In genomic region chr6:40183902-40184301, GRCh38 we compare ENCODE assay signal across 2 cellular contexts.
A peak's percentile ranks its signal among the peaks of the same experiment; 100 is the strongest.
TF ChIP-seq lines count a peak whose summit lies in the region.

No MANE protein-coding gene starts in this region.

TF ChIP-seq in HepG2, 621 proteins besides CTCF, POLR2A, EP300 and RAD21:
- TF ChIP-seq ZNF562 (CRISPR knock-in tag; IDR thresholded peaks at IDR 0.05; ENCODE audit: borderline replicate concordance) (peak; percentile 88), ZNF207 (IDR thresholded peaks at IDR 0.05; ENCODE audit: borderline replicate concordance) (no peak)

TF ChIP-seq in H1, 55 proteins besides CTCF, POLR2A, EP300 and RAD21:
- no peak for TF ChIP-seq ATF2 (IDR thresholded peaks at IDR 0.05; ENCODE audit: low read length)
- no peak for TF ChIP-seq JUN (IDR thresholded peaks at IDR 0.05; ENCODE audit: low read depth, low read length)
- no peak for TF ChIP-seq BACH1 (IDR thresholded peaks at IDR 0.05; ENCODE audit: low read length)
- TF ChIP-seq POLR2AphosphoS5 (IDR thresholded peaks at IDR 0.05; ENCODE audit: low read depth, low read length), result peak; percentile 25; the same call in 1 of the 2 replicates
- TF ChIP-seq RNF2 (IDR thresholded peaks at IDR 0.05; ENCODE audit: borderline replicate concordance, low read depth, low read length, missing control alignments, poor library complexity, severe bottlenecking), result no peak
- TF ChIP-seq RBBP5 (IDR thresholded peaks at IDR 0.05; ENCODE audit: borderline replicate concordance, low read depth, low read length), result no peak
- TF ChIP-seq POU5F1 (IDR thresholded peaks at IDR 0.05; ENCODE audit: low read depth, low read length), result no peak
- no peak for TF ChIP-seq CHD2 (IDR thresholded peaks at IDR 0.05; ENCODE audit: low read length)
- TF ChIP-seq KDM1A (IDR thresholded peaks at IDR 0.05; ENCODE audit: borderline replicate concordance, low read length), result no peak
- TF ChIP-seq BRCA1 (IDR thresholded peaks at IDR 0.05; ENCODE audit: low read depth, low read length), result no peak
- no peak for TF ChIP-seq SAP30 (IDR thresholded peaks at IDR 0.05; ENCODE audit: insufficient read depth, insufficient replicate concordance, low read length)
- TF ChIP-seq SP1 (IDR thresholded peaks at IDR 0.05; ENCODE audit: low read depth, low read length), result no peak
- peak; percentile 41 for TF ChIP-seq TAF7 (optimal IDR thresholded peaks at IDR 0.05; ENCODE audit: borderline replicate concordance, low read depth, low read length)
- no peak for TF ChIP-seq MAFK (IDR thresholded peaks at IDR 0.05; ENCODE audit: low read depth, low read length)
- no peak for TF ChIP-seq SUZ12 (IDR thresholded peaks at IDR 0.05; ENCODE audit: low read length)
- no peak for TF ChIP-seq SP2 (IDR thresholded peaks at IDR 0.05; ENCODE audit: low read length)
- TF ChIP-seq GTF2F1 (IDR thresholded peaks at IDR 0.05; ENCODE audit: borderline replicate concordance, low read depth, low read length), result no peak
- peak; percentile 51 for TF ChIP-seq TBP (IDR thresholded peaks at IDR 0.05; ENCODE audit: low read depth, low read length)
- peak; percentile 87 for TF ChIP-seq SRF (IDR thresholded peaks at IDR 0.05; ENCODE audit: low read depth, low read length)
- TF ChIP-seq CEBPB (IDR thresholded peaks at IDR 0.05; ENCODE audit: low read depth, low read length), result no peak
- no peak for TF ChIP-seq CREB1 (IDR thresholded peaks at IDR 0.05)
- TF ChIP-seq KDM5A (IDR thresholded peaks at IDR 0.05; ENCODE audit: low read length), result no peak
- TF ChIP-seq E2F6 (IDR thresholded peaks at IDR 0.05), result peak; percentile 90
- no peak for TF ChIP-seq ATF3 (IDR thresholded peaks at IDR 0.05; ENCODE audit: insufficient read depth, low read depth, low read length)
- no peak for TF ChIP-seq BCL11A (IDR thresholded peaks at IDR 0.05; ENCODE audit: low read depth in 2 of 2, low read length in 2 of 2)
- no peak for TF ChIP-seq KDM4A (IDR thresholded peaks at IDR 0.05; ENCODE audit: low read depth, low read length, severe bottlenecking)
- TF ChIP-seq ZNF274 (IDR thresholded peaks at IDR 0.05; ENCODE audit: borderline replicate concordance, extremely low read depth, low read length), result no peak
- no peak for TF ChIP-seq JUND (IDR thresholded peaks at IDR 0.05; ENCODE audit: low read length)
- TF ChIP-seq CHD7 (IDR thresholded peaks at IDR 0.05; ENCODE audit: insufficient replicate concordance, low read length), result no peak
- no peak for TF ChIP-seq GABPA (IDR thresholded peaks at IDR 0.05; ENCODE audit: borderline replicate concordance, insufficient read depth, low read length)
- 0 out of 2 replicates have a peak, but pooled peaks have one; percentile 32 for TF ChIP-seq YY1 (IDR thresholded peaks at IDR 0.05; ENCODE audit: low read depth, low read length)
- no peak for TF ChIP-seq TCF12 (IDR thresholded peaks at IDR 0.05; ENCODE audit: low read depth, low read length)
- no peak for TF ChIP-seq HDAC6 (IDR thresholded peaks at IDR 0.05; ENCODE audit: low read depth, low read length)
- TF ChIP-seq HDAC2 (IDR thresholded peaks at IDR 0.05; ENCODE audit: borderline replicate concordance in 1 of 2, low read depth in 2 of 2, low read length in 2 of 2), result no peak
- TF ChIP-seq CBX5 (IDR thresholded peaks at IDR 0.05; ENCODE audit: low read depth, low read length), result no peak
- no peak for TF ChIP-seq TEAD4 (IDR thresholded peaks at IDR 0.05; ENCODE audit: low read depth, low read length)
- peak; percentile 67 for TF ChIP-seq MAX (IDR thresholded peaks at IDR 0.05)
- no peak for TF ChIP-seq NANOG (IDR thresholded peaks at IDR 0.05; ENCODE audit: insufficient read depth, low read depth, low read length, poor library complexity, severe bottlenecking)
- TF ChIP-seq RXRA (IDR thresholded peaks at IDR 0.05; ENCODE audit: insufficient read depth, low read depth, low read length), result no peak
- TF ChIP-seq SIX5 (IDR thresholded peaks at IDR 0.05; ENCODE audit: low read depth, low read length), result no peak
- TF ChIP-seq FOSL1 (IDR thresholded peaks at IDR 0.05; ENCODE audit: insufficient read depth, low read depth, low read length), result no peak
- TF ChIP-seq ASH2L (IDR thresholded peaks at IDR 0.05; ENCODE audit: low read length), result peak; percentile 32
